8 cellular contexts compared by ENCODE assay signal in genomic region chr12:22687677-22688076, GRCh38.
A peak's percentile ranks its signal among the peaks of the same experiment; 100 is the strongest.
DNase-seq lines count a peak whose midpoint lies in the region; ATAC-seq, FAIRE-seq and TF ChIP-seq lines count a peak whose summit lies in the region.

No MANE protein-coding gene starts in this region.

- peaks cover 30% of the 10 kb centered on the region for H3K36me3 Mint-ChIP-seq in activated naive CD4-positive, alpha-beta T cell treated with anti-CD3 and anti-CD28 coated beads, Interleukin-2, amount 10 ng/mL, durations not matched to agents 7 days and 5 days

- DNase-seq in activated naive CD4-positive, alpha-beta T cell treated with anti-CD3 and anti-CD28 coated beads, Interleukin-2, amount 10 ng/mL, durations not matched to agents 7 days and 5 days: no peak
- DNase-seq in activated naive CD4-positive, alpha-beta T cell treated with anti-CD3 and anti-CD28 coated beads, Interleukin-2, amount 50 U/mL, for 16 hours: no peak
- DNase-seq in NCI-H187 (lab: John Stamatoyannopoulos, UW): no peak
- no peak for DNase-seq in mucosa of gallbladder (ENCODE audit: low spot score)
- no peak for DNase-seq in urothelium cell line (ENCODE audit: low spot score)

- H3K4me1 Mint-ChIP-seq in activated naive CD4-positive, alpha-beta T cell treated with anti-CD3 and anti-CD28 coated beads, Interleukin-2, amount 10 ng/mL, durations not matched to agents 7 days and 5 days: peaks cover 18% of the 10 kb centered on the region

- no peaks in the 10 kb centered on the region for H3K27me3 Mint-ChIP-seq in activated naive CD4-positive, alpha-beta T cell treated with anti-CD3 and anti-CD28 coated beads, Interleukin-2, amount 10 ng/mL, durations not matched to agents 7 days and 5 days

- CTCF ChIA-PET in activated naive CD4-positive, alpha-beta T cell treated with anti-CD3 and anti-CD28 coated beads, Interleukin-2, amount 10 ng/mL, durations not matched to agents 7 days and 5 days (lab: Charles Lee): interaction anchor here (2.1 kb wide), 1 partner anchor 17 kb away, joined by 7 read pairs; no protein-coding TSS in a partner anchor

- H3K4me3 Mint-ChIP-seq in activated naive CD4-positive, alpha-beta T cell treated with anti-CD3 and anti-CD28 coated beads, Interleukin-2, amount 10 ng/mL, durations not matched to agents 7 days and 5 days: no peak overlapping the region

- peaks cover 2% of the 10 kb centered on the region for H3K9me3 Mint-ChIP-seq in activated naive CD4-positive, alpha-beta T cell treated with anti-CD3 and anti-CD28 coated beads, Interleukin-2, amount 10 ng/mL, durations not matched to agents 7 days and 5 days

- ATAC-seq in HG03025 (IDR thresholded peaks at IDR 0.05; ENCODE audit: low FRiP score, unreplicated experiment) (peak; percentile 65), SK-N-SH treated with all-trans-retinoic acid at 6 μM for 48 hours (peak; percentile 73)

- FAIRE-seq in islet of Langerhans (lab: Jason Lieb, UNC) (peak; percentile 93), urothelium cell line (lab: Jason Lieb, UNC) (no peak)

- H3K27ac Mint-ChIP-seq in activated naive CD4-positive, alpha-beta T cell treated with anti-CD3 and anti-CD28 coated beads, Interleukin-2, amount 10 ng/mL, durations not matched to agents 7 days and 5 days: peak overlapping the region; percentile 56

TF ChIP-seq in SK-N-SH treated with all-trans-retinoic acid at 6 μM for 48 hours, 23 proteins besides CTCF, POLR2A, EP300 and RAD21:
- TF ChIP-seq CREB5 (CRISPR knock-in tag; IDR thresholded peaks at IDR 0.05; ENCODE audit: low read depth): no peak
- TF ChIP-seq POU6F1 (CRISPR knock-in tag; IDR thresholded peaks at IDR 0.05; ENCODE audit: borderline replicate concordance, low read depth): no peak
- no peak for TF ChIP-seq ISL1 (CRISPR knock-in tag; IDR thresholded peaks at IDR 0.05)
